13 cellular contexts compared by ENCODE assay signal in the genomic region with DNA sequence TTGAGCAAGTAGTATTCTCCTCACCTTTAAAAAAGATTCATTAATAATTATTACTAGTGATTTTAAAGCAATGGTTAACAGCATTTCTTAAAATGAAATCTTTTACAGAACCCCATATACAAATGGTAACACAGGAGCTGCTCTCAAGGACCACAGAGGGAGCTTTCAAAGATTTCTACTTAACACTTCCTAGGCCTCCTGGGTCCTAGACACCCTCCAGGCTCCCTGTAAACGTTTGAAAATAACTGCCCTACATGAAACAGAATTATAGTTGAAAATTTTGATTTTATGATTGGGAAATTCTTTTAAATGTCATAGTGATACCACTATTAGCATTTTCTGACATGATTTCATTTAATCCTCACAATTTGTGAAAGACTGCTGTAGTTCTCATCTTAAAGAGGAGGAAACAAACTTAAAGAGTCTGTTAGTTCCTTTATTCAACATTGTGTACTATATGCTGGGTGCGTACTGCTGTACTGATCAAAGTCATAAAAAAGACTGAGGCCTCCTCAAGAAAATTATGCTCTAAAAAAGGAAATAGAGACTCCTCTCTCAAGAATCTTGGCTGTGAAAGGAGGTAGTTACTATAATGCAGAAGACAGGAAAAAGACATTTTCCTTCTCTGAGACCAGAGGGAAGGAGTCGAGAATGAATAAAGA. TPM values are rescaled to one million over a fixed set of nuclear protein-coding genes. Genes with fewer than 3 reads are reported as not detected.
DNase-seq lines count a peak whose midpoint lies in the region; ATAC-seq, FAIRE-seq and TF ChIP-seq lines count a peak whose summit lies in the region.
"Had no signal": no experiment of that assay in that cellular context is flagged by ENCODE, and none has a peak within 500 bp of the region (broad histone marks: within the 10 kb centered on the region; RNA-seq: fewer than 3 reads in every experiment).

No MANE protein-coding gene starts in this region.

- no peaks in the 10 kb centered on the region for H3K9me3 Mint-ChIP-seq in activated naive CD8-positive, alpha-beta T cell treated with anti-CD3 and anti-CD28 coated beads for 36 hours
- no peaks in the 10 kb centered on the region for H3K9me3 Mint-ChIP-seq in mesothelial cell of epicardium

- no peaks in the 10 kb centered on the region for H3K27me3 ChIP-seq in BLaER1 treated with 17β-estradiol and CSF1 and Interleukin-3, amounts not matched to agents 10 nM and 100 nM
- H3K27me3 ChIP-seq: suprapubic skin had no signal

- no peaks in the 10 kb centered on the region for H3K27me3 Mint-ChIP-seq in activated naive CD8-positive, alpha-beta T cell treated with anti-CD3 and anti-CD28 coated beads for 36 hours
- no peaks in the 10 kb centered on the region for H3K27me3 Mint-ChIP-seq in mesothelial cell of epicardium (ENCODE audit: low read depth)

- H4K20me1 ChIP-seq in BLaER1 treated with 17β-estradiol and CSF1 and Interleukin-3, amounts not matched to agents 10 nM and 100 nM: peaks cover 93 to 100% (median 100%) of the 10 kb centered on the region in 11 experiments

- peaks cover 25 to 88% (median 31%) of the 10 kb centered on the region in 10 experiments for H3K4me1 ChIP-seq in BLaER1 treated with 17β-estradiol and CSF1 and Interleukin-3, amounts not matched to agents 10 nM and 100 nM

- no peak for TF ChIP-seq CTCF in mesothelial cell of epicardium (IDR thresholded peaks at IDR 0.05; ENCODE audit: unreplicated experiment)

- ATAC-seq in HG03565 (IDR thresholded peaks at IDR 0.05; ENCODE audit: unreplicated experiment) (no peak), HG03280 (IDR thresholded peaks at IDR 0.05; ENCODE audit: unreplicated experiment) (no peak)

- peaks cover 79% of the 10 kb centered on the region for H3K4me1 Mint-ChIP-seq in activated naive CD8-positive, alpha-beta T cell treated with anti-CD3 and anti-CD28 coated beads for 36 hours
- H3K4me1 Mint-ChIP-seq in mesothelial cell of epicardium: peaks cover 62% of the 10 kb centered on the region

- H3K4me3 ChIP-seq in BLaER1 treated with 17β-estradiol and CSF1 and Interleukin-3, amounts not matched to agents 10 nM and 100 nM: no peak overlapping the region
- H3K4me3 ChIP-seq: suprapubic skin had no signal

- peak overlapping the region; percentile 6 for H3K4me3 Mint-ChIP-seq in activated naive CD8-positive, alpha-beta T cell treated with anti-CD3 and anti-CD28 coated beads for 36 hours
- H3K4me3 Mint-ChIP-seq in mesothelial cell of epicardium: no peak overlapping the region

- DNase-seq in GM19239 (ENCODE audit: insufficient read length, low spot score) (no peak), mesothelial cell of epicardium (ENCODE audit: low spot score in 2 of 2, unreplicated experiment in 2 of 2) (no peak), LoVo (ENCODE audit: low spot score) (no peak), GOT3 (lab: John Stamatoyannopoulos, UW) (no peak)
- DNase-seq in activated naive CD8-positive, alpha-beta T cell treated with anti-CD3 and anti-CD28 coated beads for 36 hours: no peak
- DNase-seq: activated CD8-positive, alpha-beta memory T cell treated with anti-CD3 and anti-CD28 coated beads for 24 hours; cortex of kidney; GF-D8; islet precursor cell had no signal

- peak overlapping the region in 1 of 11 experiments; percentile 2; a peak in 2 of 22 replicates for H3K27ac ChIP-seq in BLaER1 treated with 17β-estradiol and CSF1 and Interleukin-3, amounts not matched to agents 10 nM and 100 nM
- H3K27ac ChIP-seq: suprapubic skin had no signal

- H3K27ac Mint-ChIP-seq in activated naive CD8-positive, alpha-beta T cell treated with anti-CD3 and anti-CD28 coated beads for 36 hours: no peak overlapping the region
- H3K27ac Mint-ChIP-seq in mesothelial cell of epicardium: peak overlapping the region; percentile 35

- H3K9me3 ChIP-seq in BLaER1 treated with 17β-estradiol and CSF1 and Interleukin-3, amounts not matched to agents 10 nM and 100 nM (replicated peaks in 1 of 11): peaks cover 0 to 18% (median 7%) of the 10 kb centered on the region in 11 experiments; a peak in 8 of 22 replicates
- H3K9me3 ChIP-seq: suprapubic skin had no signal

- peaks cover 18% of the 10 kb centered on the region for H3K36me3 Mint-ChIP-seq in activated naive CD8-positive, alpha-beta T cell treated with anti-CD3 and anti-CD28 coated beads for 36 hours
- H3K36me3 Mint-ChIP-seq in mesothelial cell of epicardium: no peaks in the 10 kb centered on the region

- H3K36me3 ChIP-seq in BLaER1 treated with 17β-estradiol and CSF1 and Interleukin-3, amounts not matched to agents 10 nM and 100 nM: peaks cover 15 to 83% (median 33%) of the 10 kb centered on the region in 11 experiments; a peak in 20 of 22 replicates
- H3K36me3 ChIP-seq: suprapubic skin had no signal

- peak; percentile 48 for FAIRE-seq in GM19239 (lab: Jason Lieb, UNC)

- H3K9ac ChIP-seq in BLaER1 treated with 17β-estradiol and CSF1 and Interleukin-3, amounts not matched to agents 10 nM and 100 nM: no peak overlapping the region

- peak overlapping the region; percentile 3 to 73 (median 50); a peak in 11 of 22 replicates for H3K4me2 ChIP-seq in BLaER1 treated with 17β-estradiol and CSF1 and Interleukin-3, amounts not matched to agents 10 nM and 100 nM

RNA-seq across cellular contexts. Expression of gene CUL3, which starts 10.6 kb away (rescaled TPM):
- total RNA-seq in activated naive CD8-positive, alpha-beta T cell treated with anti-CD3 and anti-CD28 coated beads for 36 hours: 10 to 100 TPM; 83.5 to 87.0 TPM
- 91.0 to 97.5 TPM (median 94.8 TPM) in 3 replicates for total RNA-seq in mesothelial cell of epicardium
